In the genomic region with DNA sequence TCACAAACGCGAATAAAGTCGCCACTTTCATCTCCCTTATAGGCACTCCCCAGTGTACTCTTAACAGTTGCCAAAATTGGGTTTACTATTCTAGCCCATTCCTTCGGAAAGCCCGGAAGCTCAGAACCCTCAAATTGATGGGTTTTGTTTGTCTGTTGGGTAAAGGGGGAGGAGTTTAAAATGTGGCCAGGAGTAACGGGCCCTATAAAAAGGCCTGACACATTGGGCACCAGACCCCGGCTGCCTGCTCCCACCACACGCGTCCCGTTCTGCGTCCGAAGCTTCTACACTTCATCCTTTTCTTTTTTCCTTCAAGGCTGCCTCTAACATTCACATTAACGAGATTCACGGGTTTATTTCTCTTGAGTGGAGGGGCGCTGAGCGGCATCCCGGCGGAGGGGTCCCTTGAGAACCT, we compare ENCODE assay signal across 9 cellular contexts. TPM values are rescaled to one million over a fixed set of nuclear protein-coding genes. Genes with fewer than 3 reads are reported as not detected.
A peak's percentile ranks its signal among the peaks of the same experiment; 100 is the strongest.
DNase-seq lines count a peak whose midpoint lies in the region; ATAC-seq, FAIRE-seq and TF ChIP-seq lines count a peak whose summit lies in the region.
"Had no signal": no experiment of that assay in that cellular context is flagged by ENCODE, and none has a peak within 500 bp of the region (broad histone marks: within the 10 kb centered on the region; RNA-seq: fewer than 3 reads in every experiment).

No MANE protein-coding gene starts in this region.

- no peak for FAIRE-seq in small intestine (lab: Jason Lieb, UNC)
- FAIRE-seq: colon had no signal

- H3K27ac Mint-ChIP-seq in activated CD4-positive, alpha-beta T cell treated with anti-CD3 and anti-CD28 coated beads for 36 hours: peak overlapping the region; percentile 88

- intact Hi-C loops in activated CD4-positive, alpha-beta T cell treated with anti-CD3 and anti-CD28 coated beads for 36 hours (cut with DNase I, micrococcal nuclease): loop anchor here (1.0 to 5.0 kb wide), 20 partner anchors 17 to 449 kb away; a partner anchor contains a TSS

- peak overlapping the region; percentile 65 to 96 for H3K27ac ChIP-seq in small intestine (ENCODE audit: low read depth in 1 of 2, low read length in 1 of 2)

- peaks cover 0 to 2% of the 10 kb centered on the region in 2 donors for H3K36me3 ChIP-seq in small intestine (ENCODE audit: control insufficient read depth in 2 of 2, insufficient read depth in 2 of 2, low read length in 2 of 2)

- ATAC-seq in activated CD4-positive, alpha-beta T cell treated with anti-CD3 and anti-CD28 coated beads for 36 hours: no peak
- ATAC-seq in GM18861 (IDR thresholded peaks at IDR 0.05; ENCODE audit: unreplicated experiment): no peak

- H3K4me1 Mint-ChIP-seq in activated CD4-positive, alpha-beta T cell treated with anti-CD3 and anti-CD28 coated beads for 36 hours: peaks cover 13% of the 10 kb centered on the region

- DNase-seq in activated CD4-positive, alpha-beta T cell treated with anti-CD3 and anti-CD28 coated beads for 36 hours: no peak
- no peak for DNase-seq in activated CD4-positive, alpha-beta T cell treated with anti-CD3 and anti-CD28 coated beads, Interleukin-2, amount 50 U/mL, for 1 hour
- DNase-seq in RKO (ENCODE audit: low spot score) (peak; percentile 66), fibroblast of mammary gland (ENCODE audit: low read depth) (no peak), small intestine (no peak), DMS153 (lab: John Stamatoyannopoulos, UW) (no peak), dedifferentiated amniotic fluid mesenchymal stem cell (ENCODE audit: extremely low spot score) (no peak)

- POLR2A ChIA-PET in activated CD4-positive, alpha-beta T cell treated with anti-CD3 and anti-CD28 coated beads for 36 hours (lab: Charles Lee): no interaction called here

- no peaks in the 10 kb centered on the region for H3K27me3 ChIP-seq in small intestine (ENCODE audit: control insufficient read depth in 2 of 2, insufficient read depth in 2 of 2, low read length in 2 of 2)

- H3K4me1 ChIP-seq in small intestine (ENCODE audit: control insufficient read depth in 2 of 2, insufficient read depth in 1 of 2, low read depth in 1 of 2, low read length in 1 of 2): peaks cover 0 to 8% of the 10 kb centered on the region in 2 donors

- TF ChIP-seq CTCF in fibroblast of mammary gland (conservative IDR thresholded peaks at IDR 0.05; ENCODE audit: control insufficient read depth, insufficient read depth, low read depth, low read length): no peak

- CTCF ChIA-PET in activated CD4-positive, alpha-beta T cell treated with anti-CD3 and anti-CD28 coated beads for 36 hours (lab: Charles Lee): interaction anchor here (0.6 to 10.4 kb wide), 40 partner anchors 9 to 323 kb away, joined by 3 to 125 read pairs (median 4); a partner anchor contains a TSS

- H3K4me3 ChIP-seq in fibroblast of mammary gland (ENCODE audit: control insufficient read depth, low read depth, low read length) (peak overlapping the region; percentile 75), small intestine (ENCODE audit: low read depth in 1 of 2, low read length in 2 of 2) (peak overlapping the region in 1 of 2 donors; percentile 19)

- H3K9me3 Mint-ChIP-seq in activated CD4-positive, alpha-beta T cell treated with anti-CD3 and anti-CD28 coated beads for 36 hours (ENCODE audit: low read depth): no peaks in the 10 kb centered on the region

- H3K36me3 Mint-ChIP-seq in activated CD4-positive, alpha-beta T cell treated with anti-CD3 and anti-CD28 coated beads for 36 hours (ENCODE audit: low read depth): peaks cover 9% of the 10 kb centered on the region

- H3K4me3 Mint-ChIP-seq in activated CD4-positive, alpha-beta T cell treated with anti-CD3 and anti-CD28 coated beads for 36 hours: peak overlapping the region; percentile 81

- 6 to 12% (median 10%) methylated on average over 18 of the region's 18 CpGs for whole genome bisulfite sequencing in small intestine, 3 donors

- H3K9me3 ChIP-seq in small intestine (ENCODE audit: control insufficient read depth, low read depth): no peaks in the 10 kb centered on the region

- H3K27me3 Mint-ChIP-seq in activated CD4-positive, alpha-beta T cell treated with anti-CD3 and anti-CD28 coated beads for 36 hours: no peaks in the 10 kb centered on the region

RNA-seq across cellular contexts. Expression of a gene that starts 0.8 kb away (rescaled TPM):
- 10 to 100 TPM; 20.7 to 23.8 TPM for total RNA-seq in activated CD4-positive, alpha-beta T cell treated with anti-CD3 and anti-CD28 coated beads for 36 hours
- polyA plus RNA-seq in small intestine: 10 to 100 TPM; 19.3 to 40.0 (median 33.2) TPM

RNA-seq across cellular contexts. Expression of a gene that starts 10.1 kb away (rescaled TPM):
- 1 to 10 TPM; 1.2 to 1.9 TPM for total RNA-seq in activated CD4-positive, alpha-beta T cell treated with anti-CD3 and anti-CD28 coated beads for 36 hours
- 10 to 100 TPM in 2 of 3 donors, 1 to 10 TPM in 1; 4.3 to 26.6 (median 11.1) TPM for polyA plus RNA-seq in small intestine

RNA-seq across cellular contexts. Expression of a gene that starts 16.9 kb away (rescaled TPM):
- total RNA-seq in activated CD4-positive, alpha-beta T cell treated with anti-CD3 and anti-CD28 coated beads for 36 hours: 10 to 100 TPM; 38.7 to 41.4 TPM
- polyA plus RNA-seq in small intestine: 10 to 100 TPM; 54.6 to 86.7 (median 81.2) TPM

RNA-seq across cellular contexts. Expression of a gene that starts 18.3 kb away (rescaled TPM):
- 10 to 100 TPM; 58.8 to 70.1 TPM for total RNA-seq in activated CD4-positive, alpha-beta T cell treated with anti-CD3 and anti-CD28 coated beads for 36 hours
- 10 to 100 TPM; 36.2 to 66.0 (median 43.0) TPM for polyA plus RNA-seq in small intestine

RNA-seq across cellular contexts. Expression of a gene that starts 46.8 kb away (rescaled TPM):
- total RNA-seq in activated CD4-positive, alpha-beta T cell treated with anti-CD3 and anti-CD28 coated beads for 36 hours: 10 to 100 TPM; 21.5 to 27.6 TPM
- polyA plus RNA-seq in small intestine: 100 to 1,000 TPM in 2 of 3 donors, 10 to 100 TPM in 1; 46.9 to 182 (median 147) TPM
